Comparison of ENCODE assay signal across 1 cellular context in genomic region chr16:49491736-49492089, GRCh38.
TF ChIP-seq lines count a peak whose summit lies in the region.

No MANE protein-coding gene starts in this region.

TF ChIP-seq in H1, 55 proteins besides CTCF, POLR2A, EP300 and RAD21 (continued from another document):
- TF ChIP-seq SIX5 (IDR thresholded peaks at IDR 0.05; ENCODE audit: low read depth, low read length) = no peak
- TF ChIP-seq POU5F1 (IDR thresholded peaks at IDR 0.05; ENCODE audit: low read depth, low read length) = no peak
- no peak for TF ChIP-seq GTF2F1 (IDR thresholded peaks at IDR 0.05; ENCODE audit: borderline replicate concordance, low read depth, low read length)
- TF ChIP-seq CHD1 (IDR thresholded peaks at IDR 0.05; ENCODE audit: low read depth, low read length) = no peak
- no peak for TF ChIP-seq KDM4A (IDR thresholded peaks at IDR 0.05; ENCODE audit: low read depth, low read length, severe bottlenecking)
- TF ChIP-seq, protein P1, sequence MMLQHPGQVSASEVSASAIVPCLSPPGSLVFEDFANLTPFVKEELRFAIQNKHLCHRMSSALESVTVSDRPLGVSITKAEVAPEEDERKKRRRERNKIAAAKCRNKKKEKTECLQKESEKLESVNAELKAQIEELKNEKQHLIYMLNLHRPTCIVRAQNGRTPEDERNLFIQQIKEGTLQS (IDR thresholded peaks at IDR 0.05; ENCODE audit: insufficient read depth, low read depth, low read length) = no peak
- TF ChIP-seq, protein P2, sequence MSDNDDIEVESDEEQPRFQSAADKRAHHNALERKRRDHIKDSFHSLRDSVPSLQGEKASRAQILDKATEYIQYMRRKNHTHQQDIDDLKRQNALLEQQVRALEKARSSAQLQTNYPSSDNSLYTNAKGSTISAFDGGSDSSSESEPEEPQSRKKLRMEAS (IDR thresholded peaks at IDR 0.05) = no peak
- TF ChIP-seq TEAD4 (IDR thresholded peaks at IDR 0.05; ENCODE audit: low read depth, low read length) = 0 out of 2 replicates have a peak, but pooled peaks have one; percentile 28
- TF ChIP-seq HDAC6 (IDR thresholded peaks at IDR 0.05; ENCODE audit: low read depth, low read length) = no peak
- TF ChIP-seq BRCA1 (IDR thresholded peaks at IDR 0.05; ENCODE audit: low read depth, low read length) = no peak
- no peak for TF ChIP-seq CBX8 (IDR thresholded peaks at IDR 0.05; ENCODE audit: borderline replicate concordance, low read depth, low read length)
- no peak for TF ChIP-seq SIRT6 (IDR thresholded peaks at IDR 0.05; ENCODE audit: low read length)
- TF ChIP-seq, protein P3, sequence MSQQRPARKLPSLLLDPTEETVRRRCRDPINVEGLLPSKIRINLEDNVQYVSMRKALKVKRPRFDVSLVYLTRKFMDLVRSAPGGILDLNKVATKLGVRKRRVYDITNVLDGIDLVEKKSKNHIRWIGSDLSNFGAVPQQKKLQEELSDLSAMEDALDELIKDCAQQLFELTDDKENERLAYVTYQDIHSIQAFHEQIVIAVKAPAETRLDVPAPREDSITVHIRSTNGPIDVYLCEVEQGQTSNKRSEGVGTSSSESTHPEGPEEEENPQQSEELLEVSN (IDR thresholded peaks at IDR 0.05) = no peak; the same call in 1 of the 2 replicates
- no peak for TF ChIP-seq SIN3A (conservative IDR thresholded peaks at IDR 0.05 in 1 of 2, IDR thresholded peaks at IDR 0.05 in 1 of 2; ENCODE audit: low read depth in 1 of 2, low read length in 2 of 2)
- TF ChIP-seq POLR2AphosphoS5 (IDR thresholded peaks at IDR 0.05; ENCODE audit: low read depth, low read length) = no peak
- no peak for TF ChIP-seq HDAC2 (IDR thresholded peaks at IDR 0.05; ENCODE audit: borderline replicate concordance in 1 of 2, low read depth in 2 of 2, low read length in 2 of 2)
- TF ChIP-seq YY1 (IDR thresholded peaks at IDR 0.05; ENCODE audit: low read depth, low read length) = no peak
- TF ChIP-seq SRF (IDR thresholded peaks at IDR 0.05; ENCODE audit: low read depth, low read length) = no peak
- no peak for TF ChIP-seq SP1 (IDR thresholded peaks at IDR 0.05; ENCODE audit: low read depth, low read length)
- TF ChIP-seq SAP30 (IDR thresholded peaks at IDR 0.05; ENCODE audit: insufficient read depth, insufficient replicate concordance, low read length) = no peak
- no peak for TF ChIP-seq TAF1 (IDR thresholded peaks at IDR 0.05; ENCODE audit: low read depth, low read length)
- no peak for TF ChIP-seq KDM1A (IDR thresholded peaks at IDR 0.05; ENCODE audit: borderline replicate concordance, low read length)
